ENCODE assay signal across 8 cellular contexts in the genomic region with DNA sequence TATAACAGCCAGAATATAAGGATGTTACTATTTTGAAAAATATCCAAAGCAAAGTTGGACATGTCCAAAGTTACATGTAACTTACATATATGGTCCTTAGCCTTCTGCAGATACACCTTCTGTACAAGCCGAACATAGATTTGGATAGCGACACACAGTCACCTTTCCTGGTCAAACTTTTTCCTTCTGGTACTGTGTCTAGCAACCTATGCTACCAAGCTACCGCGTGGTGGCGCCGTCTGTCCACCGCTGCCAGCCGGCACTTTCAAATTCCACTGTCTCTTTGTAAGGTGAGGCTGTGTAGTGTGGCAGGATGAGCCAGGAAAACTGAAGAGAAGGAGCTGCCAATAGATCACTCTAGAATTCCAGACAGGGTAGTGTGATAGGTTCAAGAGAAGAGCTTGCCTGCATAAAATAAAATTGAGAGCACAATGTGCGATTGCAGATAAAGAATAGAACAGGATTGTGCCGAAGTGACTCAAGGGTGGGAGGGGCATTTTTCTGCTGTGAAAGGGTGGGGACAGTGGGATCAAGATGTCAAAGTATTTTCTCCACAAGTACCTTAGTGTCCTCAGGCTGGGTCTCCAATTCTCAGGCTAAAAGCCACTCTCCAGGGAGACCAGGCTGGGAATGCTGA.
DNase-seq lines count a peak whose midpoint lies in the region; ATAC-seq and TF ChIP-seq lines count a peak whose summit lies in the region.

No MANE protein-coding gene starts in this region.

- ATAC-seq in GM18505 (IDR thresholded peaks at IDR 0.05; ENCODE audit: unreplicated experiment) = no peak

- no peaks in the 10 kb centered on the region for H3K9me2 ChIP-seq in Loucy (replicated peaks; ENCODE audit: low read depth, low read length)

- no peaks in the 10 kb centered on the region for H4K20me1 ChIP-seq in Loucy (ENCODE audit: insufficient read depth, low read length, poor library complexity, severe bottlenecking)

- H3K27ac ChIP-seq in Peyer's patch (no peak overlapping the region), cardiac muscle cell (no peak overlapping the region), prostate gland (no peak overlapping the region)

- H3K4me3 ChIP-seq in AG10803 (ENCODE audit: low read length) = no peak overlapping the region
- H3K4me3 ChIP-seq in Loucy (ENCODE audit: low read length, poor library complexity, severe bottlenecking) = no peak overlapping the region
- H3K4me3 ChIP-seq in Peyer's patch = no peak overlapping the region
- no peak overlapping the region for H3K4me3 ChIP-seq in cardiac muscle cell
- no peak overlapping the region for H3K4me3 ChIP-seq in prostate gland

- intact Hi-C loops in prostate gland (cut with DNase I) = loop anchor here (2.0 to 5.0 kb wide), 4 partner anchors 432 to 647 kb away; no protein-coding TSS in a partner anchor

- H3F3A ChIP-seq in Loucy (ENCODE audit: low read depth) = no peaks in the 10 kb centered on the region

- no peak for TF ChIP-seq POLR2A in Peyer's patch (IDR thresholded peaks at IDR 0.05)
- TF ChIP-seq POLR2A in prostate gland (IDR thresholded peaks at IDR 0.05) = no peak
- no peak for TF ChIP-seq POLR2A in GM18505 (IDR thresholded peaks at IDR 0.05; ENCODE audit: borderline replicate concordance, extremely low read depth, insufficient read depth, insufficient read length)

- TF ChIP-seq CTCF in AG10803 (conservative IDR thresholded peaks at IDR 0.05; ENCODE audit: low read length) (peak; percentile 85), Loucy (conservative IDR thresholded peaks at IDR 0.05; ENCODE audit: low read length) (peak; percentile 97), Peyer's patch (IDR thresholded peaks at IDR 0.05) (peak; percentile 31 to 91 (median 84)), cardiac muscle cell (IDR thresholded peaks at IDR 0.05; ENCODE audit: low read depth, low read length) (peak; percentile 96), prostate gland (IDR thresholded peaks at IDR 0.05) (peak; percentile 51 to 91 (median 78))

- DNase-seq in AG10803 (ENCODE audit: low read depth) = peak; percentile 44
- peak; percentile 31 for DNase-seq in GM19240 (ENCODE audit: insufficient read length, low spot score)
- peak; percentile 36 to 79 (median 78) for DNase-seq in Peyer's patch
- DNase-seq in activated naive CD4-positive, alpha-beta T cell treated with anti-CD3 and anti-CD28 coated beads, Interleukin-2, amount 50 U/mL, for 16 hours = peak; percentile 47
- DNase-seq in cardiac muscle cell (ENCODE audit: low read depth in 1 of 2, low spot score in 1 of 2) = peak; percentile 69 to 74
- peak; percentile 66 for DNase-seq in prostate gland (ENCODE audit: low spot score)

- peak overlapping the region; percentile 11 for H3K4me2 ChIP-seq in Loucy (ENCODE audit: low read depth, low read length, poor library complexity, severe bottlenecking)

- peak overlapping the region; percentile 7 for H3K9ac ChIP-seq in Loucy (ENCODE audit: low read depth, low read length, poor library complexity, severe bottlenecking)

- H3K27me3 ChIP-seq in Loucy (ENCODE audit: insufficient read depth, low read length, poor library complexity, severe bottlenecking) (no peaks in the 10 kb centered on the region), Peyer's patch (no peaks in the 10 kb centered on the region), cardiac muscle cell (no peaks in the 10 kb centered on the region), prostate gland (replicated peaks; ENCODE audit: insufficient read depth) (no peaks in the 10 kb centered on the region)

- H3K36me3 ChIP-seq in Loucy (ENCODE audit: insufficient read depth, low read length) (no peaks in the 10 kb centered on the region), Peyer's patch (no peaks in the 10 kb centered on the region), cardiac muscle cell (no peaks in the 10 kb centered on the region), prostate gland (no peaks in the 10 kb centered on the region)

- H3K4me1 ChIP-seq in Loucy (ENCODE audit: insufficient read depth, low read length, poor library complexity, severe bottlenecking) (peaks cover 23% of the 10 kb centered on the region), Peyer's patch (peaks cover 0 to 4% (median 0%) of the 10 kb centered on the region in 4 donors), cardiac muscle cell (ENCODE audit: low read depth) (no peaks in the 10 kb centered on the region), prostate gland (replicated peaks) (no peaks in the 10 kb centered on the region)

- H3K79me2 ChIP-seq in Loucy (ENCODE audit: insufficient read depth, low read length) = no peaks in the 10 kb centered on the region

- WGBS in prostate gland = 18% methylated on average over 10 of the region's 10 CpGs

- 0 out of 2 replicates have a peak overlapping the region, but pooled peaks have one; percentile 13 for H2AFZ ChIP-seq in Loucy (ENCODE audit: low read length)

- H3K9me3 ChIP-seq in Loucy (ENCODE audit: insufficient read depth, low read depth, low read length) (no peaks in the 10 kb centered on the region), Peyer's patch (no peaks in the 10 kb centered on the region), cardiac muscle cell (ENCODE audit: low read depth) (no peaks in the 10 kb centered on the region), prostate gland (no peaks in the 10 kb centered on the region)
